Comparison of ENCODE assay signal across 8 cellular contexts in genomic region chr16:29133681-29134430, GRCh38.
DNase-seq lines count a peak whose midpoint lies in the region; ATAC-seq and TF ChIP-seq lines count a peak whose summit lies in the region.
"Not testable (repeated sequence)": the region's sequence is repeated elsewhere in the genome, so short reads cannot be mapped to it uniquely, and the experiment has no call there.

No MANE protein-coding gene starts in this region.

- intact Hi-C loops in Right ventricle myocardium inferior (cut with DNase I); right cardiac atrium (cut with DNase I); sigmoid colon (cut with DNase I); tibial artery (cut with DNase I; ENCODE audit: low total_unique reads); vagina (cut with DNase I): not testable (repeated sequence)

- not testable (repeated sequence) for H3K4me1 ChIP-seq in adipocyte (ENCODE audit: control insufficient read depth, insufficient read depth, low read length); right cardiac atrium (ENCODE audit: control insufficient read depth, insufficient read depth, low read length)
- H3K4me1 ChIP-seq in sigmoid colon = peaks cover 0 to 15% (median 13%) of the 10 kb centered on the region in 4 donors
- H3K4me1 ChIP-seq in tibial artery = peaks cover 0 to 24% (median 15%) of the 10 kb centered on the region in 4 donors
- peaks cover 33% of the 10 kb centered on the region for H3K4me1 ChIP-seq in vagina

- not testable (repeated sequence) for H3K36me3 Mint-ChIP-seq in nephron (ENCODE audit: low read depth)

- peak overlapping the region; percentile 34 for H3K9ac ChIP-seq in adipocyte (ENCODE audit: low read length)

- H3K9me3 ChIP-seq in adipocyte (ENCODE audit: control insufficient read depth, low read length); right cardiac atrium (ENCODE audit: control insufficient read depth, low read length); sigmoid colon; tibial artery; vagina: not testable (repeated sequence)

- H3K27me3 Mint-ChIP-seq in nephron (ENCODE audit: low read depth) = not testable (repeated sequence)

- not testable (repeated sequence) for TF ChIP-seq POLR2A in sigmoid colon (IDR thresholded peaks at IDR 0.05); vagina (IDR thresholded peaks at IDR 0.05)

- peak overlapping the region in 2 of 3 experiments; percentile 30 to 44 for H3K27ac Mint-ChIP-seq in nephron

- not testable (repeated sequence) for TF ChIP-seq EP300 in sigmoid colon (IDR thresholded peaks at IDR 0.05)

- DNase-seq in H7 (peak; percentile 23), Right ventricle myocardium inferior (ENCODE audit: missing footprints) (peak; percentile 63), right cardiac atrium (peak in 2 of 3 donors; percentile 66 to 77), sigmoid colon (peak; percentile 55), tibial artery (peak; percentile 21 to 64)
- not testable (repeated sequence) for DNase-seq in adipocyte (ENCODE audit: low read depth); vagina (ENCODE audit: extremely low spot score in 2 of 2)

- H3K27me3 ChIP-seq in H7 (ENCODE audit: control insufficient read depth, insufficient read depth, low read length); adipocyte (replicated peaks; ENCODE audit: control insufficient read depth, insufficient read depth, low read length); right cardiac atrium (ENCODE audit: control insufficient read depth, insufficient read depth); sigmoid colon; tibial artery; vagina: not testable (repeated sequence)

- H3K4me3 Mint-ChIP-seq in nephron = peak overlapping the region in 1 of 3 experiments; percentile 8

- not testable (repeated sequence) for H3K4me1 Mint-ChIP-seq in nephron

- not testable (repeated sequence) for H3K36me3 ChIP-seq in H7 (replicated peaks; ENCODE audit: control insufficient read depth, insufficient read depth, low read length); adipocyte (ENCODE audit: control insufficient read depth, insufficient read depth, low read length, severe bottlenecking); sigmoid colon; tibial artery; vagina

- H3K4me3 ChIP-seq in H7 (ENCODE audit: insufficient read depth, low read depth, low read length); adipocyte (ENCODE audit: low read length); right cardiac atrium (ENCODE audit: low read length); sigmoid colon; tibial artery; vagina: not testable (repeated sequence)

- not testable (repeated sequence) for ATAC-seq in Right ventricle myocardium inferior, right cardiac atrium

- not testable (repeated sequence) for H3K9me3 Mint-ChIP-seq in nephron

- not testable (repeated sequence) for H3K27ac ChIP-seq in right cardiac atrium (ENCODE audit: low read length); sigmoid colon
- H3K27ac ChIP-seq in tibial artery (peak overlapping the region; percentile 12 to 30), vagina (peak overlapping the region; percentile 27)

- 54% methylated on average over 25 of the region's 25 CpGs for WGBS in right cardiac atrium
- 91 to 94% methylated on average over 25 of the region's 25 CpGs for WGBS in sigmoid colon, 2 donors

- TF ChIP-seq CTCF in nephron (IDR thresholded peaks at IDR 0.05; ENCODE audit: unreplicated experiment in 3 of 3); sigmoid colon (IDR thresholded peaks at IDR 0.05); tibial artery (IDR thresholded peaks at IDR 0.05); vagina (IDR thresholded peaks at IDR 0.05): not testable (repeated sequence)
